ENCODE assay signal across 31 cellular contexts in the genomic region with DNA sequence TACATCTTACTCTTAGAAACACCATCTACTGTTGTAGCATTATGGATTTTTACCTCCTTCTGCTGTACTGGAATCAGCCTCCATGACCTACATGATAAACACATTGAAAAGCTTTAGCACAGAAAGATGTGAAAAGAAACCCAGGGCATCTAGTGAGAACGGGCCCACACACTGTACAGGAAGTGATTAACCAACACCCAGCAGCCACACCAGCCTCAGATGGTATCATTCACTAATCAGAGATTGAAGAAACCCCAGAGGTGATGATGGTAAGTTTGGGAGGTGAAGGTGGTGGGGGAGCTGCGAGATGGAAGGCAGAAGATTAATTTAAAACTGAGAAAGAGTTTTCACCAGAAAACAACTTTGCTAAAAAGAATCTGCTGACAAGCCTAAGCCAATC. TPM values are rescaled to one million over a fixed set of nuclear protein-coding genes. Genes with fewer than 3 reads are reported as not detected.
DNase-seq lines count a peak whose midpoint lies in the region; ATAC-seq lines count a peak whose summit lies in the region.
"Had no signal": no experiment of that assay in that cellular context is flagged by ENCODE, and none has a peak within 500 bp of the region (broad histone marks: within the 10 kb centered on the region; RNA-seq: fewer than 3 reads in every experiment).

No MANE protein-coding gene starts in this region.

- peaks cover 15% of the 10 kb centered on the region for H3K27me3 Mint-ChIP-seq in activated CD4-positive, alpha-beta T cell treated with anti-CD3 and anti-CD28 coated beads for 36 hours
- peaks cover 45% of the 10 kb centered on the region for H3K27me3 Mint-ChIP-seq in central memory CD8-positive, alpha-beta T cell

- no peaks in the 10 kb centered on the region for H3K36me3 Mint-ChIP-seq in activated CD4-positive, alpha-beta T cell treated with anti-CD3 and anti-CD28 coated beads for 36 hours (ENCODE audit: low read depth)
- H3K36me3 Mint-ChIP-seq in central memory CD8-positive, alpha-beta T cell (ENCODE audit: insufficient read depth) = no peaks in the 10 kb centered on the region
- H3K36me3 Mint-ChIP-seq: activated naive CD4-positive, alpha-beta T cell treated with anti-CD3 and anti-CD28 coated beads, Interleukin-2, amount 10 ng/mL, durations not matched to agents 7 days and 5 days; CD14-positive monocyte had no signal

- peaks cover 6% of the 10 kb centered on the region for H3K4me1 Mint-ChIP-seq in activated CD4-positive, alpha-beta T cell treated with anti-CD3 and anti-CD28 coated beads for 36 hours
- peaks cover 16% of the 10 kb centered on the region for H3K4me1 Mint-ChIP-seq in central memory CD8-positive, alpha-beta T cell
- H3K4me1 Mint-ChIP-seq: CD14-positive monocyte, nephron had no signal

- H3K9me3 Mint-ChIP-seq in activated CD4-positive, alpha-beta T cell treated with anti-CD3 and anti-CD28 coated beads for 36 hours (ENCODE audit: low read depth) = no peaks in the 10 kb centered on the region
- no peaks in the 10 kb centered on the region for H3K9me3 Mint-ChIP-seq in central memory CD8-positive, alpha-beta T cell
- H3K9me3 Mint-ChIP-seq: activated naive CD4-positive, alpha-beta T cell treated with anti-CD3 and anti-CD28 coated beads, Interleukin-2, amount 10 ng/mL, durations not matched to agents 7 days and 5 days; activated T-helper 1 cell treated with anti-CD3 and anti-CD28 coated beads, Interleukin-12 subunit alpha, Interleukin-12 subunit beta, Interleukin-2, Interleukin-4 antibody, amounts not matched to agents 30 ng/mL and 10 ng/mL and 1 ng/mL, durations not matched to agents 14 hours and 24 hours and 36 hours; HFFc6 had no signal

- POLR2A ChIA-PET in activated CD4-positive, alpha-beta T cell treated with anti-CD3 and anti-CD28 coated beads for 36 hours (lab: Charles Lee) = interaction anchor here (0.7 kb wide), 1 partner anchor 172 kb away, joined by 3 read pairs; no protein-coding TSS in a partner anchor

- H3K27ac Mint-ChIP-seq in activated CD4-positive, alpha-beta T cell treated with anti-CD3 and anti-CD28 coated beads for 36 hours = no peak overlapping the region
- no peak overlapping the region for H3K27ac Mint-ChIP-seq in central memory CD8-positive, alpha-beta T cell (ENCODE audit: low read depth)
- H3K27ac Mint-ChIP-seq: activated naive CD4-positive, alpha-beta T cell treated with anti-CD3 and anti-CD28 coated beads, Interleukin-2, amount 10 ng/mL, durations not matched to agents 7 days and 5 days; activated T-helper 1 cell treated with anti-CD3 and anti-CD28 coated beads, Interleukin-12 subunit alpha, Interleukin-12 subunit beta, Interleukin-2, Interleukin-4 antibody, amounts not matched to agents 30 ng/mL and 10 ng/mL and 1 ng/mL, durations not matched to agents 14 hours and 24 hours and 36 hours; CD14-positive monocyte; HFFc6; nephron had no signal

- peak; percentile 29 for DNase-seq in activated CD4-positive, alpha-beta T cell treated with anti-CD3 and anti-CD28 coated beads for 36 hours
- DNase-seq in activated CD4-positive, alpha-beta T cell treated with anti-CD3 and anti-CD28 coated beads for 4 hours = no peak
- DNase-seq in stimulated activated CD4-positive, alpha-beta T cell treated with anti-CD3 and anti-CD28 coated beads, Interleukin-15, amount 100 ng/mL, for 24 hours = peak; percentile 25
- no peak for DNase-seq in stimulated activated CD4-positive, alpha-beta T cell treated with anti-CD3 and anti-CD28 coated beads, Interleukin-4, amount 100 ng/mL, for 4 hours
- peak in 1 of 2 donors; percentile 16 for DNase-seq in central memory CD8-positive, alpha-beta T cell (ENCODE audit: low spot score in 2 of 2)
- DNase-seq in HT-29 (ENCODE audit: low spot score) (no peak), DMS53 (lab: John Stamatoyannopoulos, UW) (no peak)
- DNase-seq: 8988T; activated naive CD4-positive, alpha-beta T cell treated with anti-CD3 and anti-CD28 coated beads, Interleukin-2, amount 10 ng/mL, durations not matched to agents 7 days and 5 days; amygdala; brain microvascular endothelial cell; DMS79 treated with DMSO at 0.1 percent for 48 hours; HFFc6; IMR-90; lower lobe of right lung; MV-4-11; NCI-H1436; NCI-H2081 treated with DMSO at 0.1 percent for 48 hours; NCI-H345; NCI-H69; SIG-M5; stimulated activated naive CD4-positive, alpha-beta T cell; T-helper 9 cell; upper lobe of right lung; WERI-Rb-1 had no signal

- H3K4me3 Mint-ChIP-seq in activated CD4-positive, alpha-beta T cell treated with anti-CD3 and anti-CD28 coated beads for 36 hours = no peak overlapping the region
- H3K4me3 Mint-ChIP-seq in central memory CD8-positive, alpha-beta T cell = no peak overlapping the region
- H3K4me3 Mint-ChIP-seq: activated naive CD4-positive, alpha-beta T cell treated with anti-CD3 and anti-CD28 coated beads, Interleukin-2, amount 10 ng/mL, durations not matched to agents 7 days and 5 days; activated T-helper 1 cell treated with anti-CD3 and anti-CD28 coated beads, Interleukin-12 subunit alpha, Interleukin-12 subunit beta, Interleukin-2, Interleukin-4 antibody, amounts not matched to agents 30 ng/mL and 10 ng/mL and 1 ng/mL, durations not matched to agents 14 hours and 24 hours and 36 hours; CD14-positive monocyte; HFFc6; nephron had no signal

- intact Hi-C loops in activated CD4-positive, alpha-beta T cell treated with anti-CD3 and anti-CD28 coated beads for 36 hours (cut with DNase I, micrococcal nuclease) = no loop called here

- peak; percentile 47 for ATAC-seq in activated CD4-positive, alpha-beta T cell treated with anti-CD3 and anti-CD28 coated beads for 36 hours
- peak; percentile 91 for ATAC-seq in central memory CD8-positive, alpha-beta T cell (replicated peaks; ENCODE audit: extremely low read depth, poor library complexity, severe bottlenecking)
- no peak for ATAC-seq in GM18867 (IDR thresholded peaks at IDR 0.05; ENCODE audit: unreplicated experiment)
- ATAC-seq: lower lobe of right lung, upper lobe of right lung had no signal

- CTCF ChIA-PET in activated CD4-positive, alpha-beta T cell treated with anti-CD3 and anti-CD28 coated beads for 36 hours (lab: Charles Lee) = no interaction called here

RNA-seq across cellular contexts. Expression of gene RASSF10, which starts 46.1 kb away (rescaled TPM):
- not detected for total RNA-seq in activated CD4-positive, alpha-beta T cell treated with anti-CD3 and anti-CD28 coated beads for 36 hours
- total RNA-seq in HT-29 (2014; rRNA removed; shearing (Covaris generic)) = 32.4 and 33.8 TPM in 2 replicates
- total RNA-seq: activated T-helper 1 cell treated with anti-CD3 and anti-CD28 coated beads, Interleukin-12 subunit alpha, Interleukin-12 subunit beta, Interleukin-2, Interleukin-4 antibody, amounts not matched to agents 30 ng/mL and 10 ng/mL and 1 ng/mL, durations not matched to agents 14 hours and 24 hours and 36 hours; endothelial cell of umbilical vein; HFFc6; IMR-90; mononuclear cell had no signal

Comparison
In these comparisons a context has a peak if more than half of its experiments do, and no peak if none do; other contexts are left out.
1. DNase-seq: peak in activated CD4-positive, alpha-beta T cell treated with anti-CD3 and anti-CD28 coated beads for 36 hours (single experiment) and stimulated activated CD4-positive, alpha-beta T cell treated with anti-CD3 and anti-CD28 coated beads, Interleukin-15, amount 100 ng/mL, for 24 hours (single experiment); none in activated CD4-positive, alpha-beta T cell treated with anti-CD3 and anti-CD28 coated beads for 4 hours (0 of 2), stimulated activated CD4-positive, alpha-beta T cell treated with anti-CD3 and anti-CD28 coated beads, Interleukin-4, amount 100 ng/mL, for 4 hours (0 of 2), HT-29 (single experiment) and DMS53 (single experiment).
2. RNA of gene RASSF10, which starts 46.1 kb away (total RNA-seq): 32.4 to 33.8 TPM in HT-29; not detected in activated CD4-positive, alpha-beta T cell treated with anti-CD3 and anti-CD28 coated beads for 36 hours; every median in the first group is over 10 times any median in the second.